Comparison of ENCODE assay signal across 1 cellular context in the genomic region with DNA sequence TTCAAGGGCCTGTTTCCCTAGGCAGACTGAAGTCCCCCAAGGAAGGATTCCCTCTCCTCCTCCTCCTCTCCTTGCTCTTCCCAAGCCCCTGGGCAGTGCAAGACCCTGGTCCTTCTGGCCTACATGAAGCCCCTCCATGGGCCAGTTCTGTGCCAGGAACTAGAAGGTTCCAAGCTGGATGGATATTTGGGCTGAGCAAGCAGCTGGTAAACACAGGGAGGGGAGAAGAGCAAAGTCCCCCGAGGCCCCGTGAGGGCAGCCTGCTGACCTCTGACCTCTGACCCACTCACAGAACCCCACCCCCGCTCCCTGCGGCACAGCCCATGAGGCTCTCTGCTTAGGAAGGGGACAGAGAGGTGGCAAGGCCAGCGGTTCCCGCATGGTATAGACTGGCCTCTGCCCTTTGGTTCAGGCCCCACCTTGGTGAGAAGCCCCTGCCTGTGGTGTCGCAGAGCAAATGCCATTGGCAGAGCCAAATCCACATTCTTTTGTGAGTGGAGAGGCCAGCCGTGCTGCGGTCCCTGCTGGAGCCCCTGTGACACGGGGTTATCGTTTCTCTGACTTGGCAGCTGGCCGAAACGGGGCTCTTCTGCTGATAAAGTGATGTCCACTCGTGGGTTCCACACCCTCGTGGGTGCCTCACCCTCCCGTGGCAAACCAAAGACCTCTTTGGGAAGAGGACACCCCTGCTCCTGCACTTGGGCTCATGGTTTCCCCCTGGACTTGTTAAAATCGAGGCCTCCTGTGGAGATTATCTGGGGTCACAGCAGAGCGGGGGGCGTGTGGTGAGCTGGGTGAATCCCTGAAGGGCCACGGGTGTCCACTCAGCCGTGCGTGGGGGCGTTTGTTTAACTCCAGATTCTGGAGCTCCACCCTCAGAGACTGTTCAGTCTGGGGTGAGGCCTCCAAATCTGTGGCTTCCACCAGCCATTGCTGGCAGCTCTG.
A peak's percentile ranks its signal among the peaks of the same experiment; 100 is the strongest.
TF ChIP-seq lines count a peak whose summit lies in the region.

No MANE protein-coding gene starts in this region.

TF ChIP-seq in HepG2, 621 proteins besides CTCF, POLR2A, EP300 and RAD21 (continued from another document and continues in another):
- TF ChIP-seq, protein P1, sequence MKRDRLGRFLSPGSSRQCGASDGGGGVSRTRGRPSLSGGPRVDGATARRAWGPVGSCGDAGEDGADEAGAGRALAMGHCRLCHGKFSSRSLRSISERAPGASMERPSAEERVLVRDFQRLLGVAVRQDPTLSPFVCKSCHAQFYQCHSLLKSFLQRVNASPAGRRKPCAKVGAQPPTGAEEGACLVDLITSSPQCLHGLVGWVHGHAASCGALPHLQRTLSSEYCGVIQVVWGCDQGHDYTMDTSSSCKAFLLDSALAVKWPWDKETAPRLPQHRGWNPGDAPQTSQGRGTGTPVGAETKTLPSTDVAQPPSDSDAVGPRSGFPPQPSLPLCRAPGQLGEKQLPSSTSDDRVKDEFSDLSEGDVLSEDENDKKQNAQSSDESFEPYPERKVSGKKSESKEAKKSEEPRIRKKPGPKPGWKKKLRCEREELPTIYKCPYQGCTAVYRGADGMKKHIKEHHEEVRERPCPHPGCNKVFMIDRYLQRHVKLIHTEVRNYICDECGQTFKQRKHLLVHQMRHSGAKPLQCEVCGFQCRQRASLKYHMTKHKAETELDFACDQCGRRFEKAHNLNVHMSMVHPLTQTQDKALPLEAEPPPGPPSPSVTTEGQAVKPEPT (CRISPR knock-in tag; IDR thresholded peaks at IDR 0.05; ENCODE audit: low read depth) = no peak; the same call in 1 of the 2 replicates
- TF ChIP-seq SP4 (CRISPR knock-in tag; IDR thresholded peaks at IDR 0.05) (0 out of 2 replicates have a peak, but pooled peaks have one; percentile 45), SNAPC2 (CRISPR knock-in tag; IDR thresholded peaks at IDR 0.05) (no peak), GABPA (IDR thresholded peaks at IDR 0.05; ENCODE audit: low read depth, low read length) (no peak), GABPA (CRISPR knock-in tag; IDR thresholded peaks at IDR 0.05; ENCODE audit: low read depth) (no peak), PCBP2 (optimal IDR thresholded peaks at IDR 0.05; ENCODE audit: low read depth, low read length, poor library complexity, severe bottlenecking) (no peak), MEF2D (CRISPR knock-in tag; IDR thresholded peaks at IDR 0.05) (no peak), ISX (CRISPR knock-in tag; conservative IDR thresholded peaks at IDR 0.05) (no peak), ZNF816 (CRISPR knock-in tag; IDR thresholded peaks at IDR 0.05; ENCODE audit: borderline replicate concordance) (no peak), HNF4G (IDR thresholded peaks at IDR 0.05; ENCODE audit: borderline replicate concordance, low read depth, low read length) (peak; percentile 91), HNF4G (CRISPR knock-in tag; IDR thresholded peaks at IDR 0.05; ENCODE audit: borderline replicate concordance, low read depth) (peak; percentile 78), CHD4 (IDR thresholded peaks at IDR 0.05; ENCODE audit: borderline replicate concordance, low read length) (no peak), HES4 (CRISPR knock-in tag; IDR thresholded peaks at IDR 0.05; ENCODE audit: borderline replicate concordance) (no peak), JUN (CRISPR knock-in tag; IDR thresholded peaks at IDR 0.05) (no peak), YY1 (IDR thresholded peaks at IDR 0.05; ENCODE audit: insufficient read depth, insufficient replicate concordance, low read depth, low read length) (no peak), NR2F1 (CRISPR knock-in tag; IDR thresholded peaks at IDR 0.05) (peak; percentile 97 to 99), FIP1L1 (IDR thresholded peaks at IDR 0.05; ENCODE audit: borderline replicate concordance, insufficient read depth, low read depth, low read length) (no peak), SETDB1 (CRISPR knock-in tag; IDR thresholded peaks at IDR 0.05; ENCODE audit: borderline replicate concordance) (peak; percentile 66; the same call in 1 of the 2 replicates), SKI (IDR thresholded peaks at IDR 0.05; ENCODE audit: partially characterized antibody) (no peak), HOXA5 (CRISPR knock-in tag; IDR thresholded peaks at IDR 0.05) (no peak), MTA3 (CRISPR knock-in tag; IDR thresholded peaks at IDR 0.05) (no peak), ZBTB7A (CRISPR knock-in tag; IDR thresholded peaks at IDR 0.05) (peak; percentile 82; the same call in 1 of the 2 replicates), PPARG (CRISPR knock-in tag; conservative IDR thresholded peaks at IDR 0.05) (peak; percentile 79), HNRNPL (IDR thresholded peaks at IDR 0.05; ENCODE audit: low read depth, low read length) (peak; percentile 71; the same call in 1 of the 2 replicates), TBX3 (IDR thresholded peaks at IDR 0.05; ENCODE audit: borderline replicate concordance) (no peak), ATAD3A (CRISPR knock-in tag; IDR thresholded peaks at IDR 0.05) (no peak), SIX1 (CRISPR knock-in tag; IDR thresholded peaks at IDR 0.05; ENCODE audit: borderline replicate concordance) (no peak), NFIB (CRISPR knock-in tag; IDR thresholded peaks at IDR 0.05; ENCODE audit: borderline replicate concordance) (0 out of 2 replicates have a peak, but pooled peaks have one; percentile 49), ZNF564 (CRISPR knock-in tag; IDR thresholded peaks at IDR 0.05) (peak; percentile 70; the same call in 1 of the 2 replicates), ZFYVE20 (CRISPR knock-in tag; IDR thresholded peaks at IDR 0.05; ENCODE audit: borderline replicate concordance, low read depth) (no peak), ZNF557 (CRISPR knock-in tag; IDR thresholded peaks at IDR 0.05) (no peak), IRF2 (CRISPR knock-in tag; IDR thresholded peaks at IDR 0.05) (no peak), RFXAP (CRISPR knock-in tag; IDR thresholded peaks at IDR 0.05; ENCODE audit: borderline replicate concordance) (no peak), ZNF737 (CRISPR knock-in tag; IDR thresholded peaks at IDR 0.05; ENCODE audit: borderline replicate concordance) (no peak), FLYWCH1 (CRISPR knock-in tag; IDR thresholded peaks at IDR 0.05) (no peak), ZNF781 (CRISPR knock-in tag; IDR thresholded peaks at IDR 0.05; ENCODE audit: borderline replicate concordance, not compliant biosample characterization) (peak; percentile 71), ZNF326 (CRISPR knock-in tag; IDR thresholded peaks at IDR 0.05; ENCODE audit: borderline replicate concordance) (no peak), GATAD2A (CRISPR knock-in tag; IDR thresholded peaks at IDR 0.05) (peak; percentile 46; the same call in 1 of the 2 replicates), ZNF501 (CRISPR knock-in tag; IDR thresholded peaks at IDR 0.05) (peak; percentile 65), RCOR2 (CRISPR knock-in tag; IDR thresholded peaks at IDR 0.05) (no peak), ZNF567 (CRISPR knock-in tag; IDR thresholded peaks at IDR 0.05; ENCODE audit: borderline replicate concordance) (no peak), ZNF562 (CRISPR knock-in tag; IDR thresholded peaks at IDR 0.05; ENCODE audit: borderline replicate concordance) (no peak), PRMT3 (CRISPR knock-in tag; IDR thresholded peaks at IDR 0.05; ENCODE audit: borderline replicate concordance, low read depth) (no peak), ZNF12 (CRISPR knock-in tag; IDR thresholded peaks at IDR 0.05) (no peak)
- TF ChIP-seq, protein P2, sequence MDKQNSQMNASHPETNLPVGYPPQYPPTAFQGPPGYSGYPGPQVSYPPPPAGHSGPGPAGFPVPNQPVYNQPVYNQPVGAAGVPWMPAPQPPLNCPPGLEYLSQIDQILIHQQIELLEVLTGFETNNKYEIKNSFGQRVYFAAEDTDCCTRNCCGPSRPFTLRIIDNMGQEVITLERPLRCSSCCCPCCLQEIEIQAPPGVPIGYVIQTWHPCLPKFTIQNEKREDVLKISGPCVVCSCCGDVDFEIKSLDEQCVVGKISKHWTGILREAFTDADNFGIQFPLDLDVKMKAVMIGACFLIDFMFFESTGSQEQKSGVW (CRISPR knock-in tag; IDR thresholded peaks at IDR 0.05; ENCODE audit: borderline replicate concordance) = no peak
- TF ChIP-seq, protein P3, sequence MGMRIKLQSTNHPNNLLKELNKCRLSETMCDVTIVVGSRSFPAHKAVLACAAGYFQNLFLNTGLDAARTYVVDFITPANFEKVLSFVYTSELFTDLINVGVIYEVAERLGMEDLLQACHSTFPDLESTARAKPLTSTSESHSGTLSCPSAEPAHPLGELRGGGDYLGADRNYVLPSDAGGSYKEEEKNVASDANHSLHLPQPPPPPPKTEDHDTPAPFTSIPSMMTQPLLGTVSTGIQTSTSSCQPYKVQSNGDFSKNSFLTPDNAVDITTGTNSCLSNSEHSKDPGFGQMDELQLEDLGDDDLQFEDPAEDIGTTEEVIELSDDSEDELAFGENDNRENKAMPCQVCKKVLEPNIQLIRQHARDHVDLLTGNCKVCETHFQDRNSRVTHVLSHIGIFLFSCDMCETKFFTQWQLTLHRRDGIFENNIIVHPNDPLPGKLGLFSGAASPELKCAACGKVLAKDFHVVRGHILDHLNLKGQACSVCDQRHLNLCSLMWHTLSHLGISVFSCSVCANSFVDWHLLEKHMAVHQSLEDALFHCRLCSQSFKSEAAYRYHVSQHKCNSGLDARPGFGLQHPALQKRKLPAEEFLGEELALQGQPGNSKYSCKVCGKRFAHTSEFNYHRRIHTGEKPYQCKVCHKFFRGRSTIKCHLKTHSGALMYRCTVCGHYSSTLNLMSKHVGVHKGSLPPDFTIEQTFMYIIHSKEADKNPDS (CRISPR knock-in tag; IDR thresholded peaks at IDR 0.05) = no peak
- TF ChIP-seq, protein P4, sequence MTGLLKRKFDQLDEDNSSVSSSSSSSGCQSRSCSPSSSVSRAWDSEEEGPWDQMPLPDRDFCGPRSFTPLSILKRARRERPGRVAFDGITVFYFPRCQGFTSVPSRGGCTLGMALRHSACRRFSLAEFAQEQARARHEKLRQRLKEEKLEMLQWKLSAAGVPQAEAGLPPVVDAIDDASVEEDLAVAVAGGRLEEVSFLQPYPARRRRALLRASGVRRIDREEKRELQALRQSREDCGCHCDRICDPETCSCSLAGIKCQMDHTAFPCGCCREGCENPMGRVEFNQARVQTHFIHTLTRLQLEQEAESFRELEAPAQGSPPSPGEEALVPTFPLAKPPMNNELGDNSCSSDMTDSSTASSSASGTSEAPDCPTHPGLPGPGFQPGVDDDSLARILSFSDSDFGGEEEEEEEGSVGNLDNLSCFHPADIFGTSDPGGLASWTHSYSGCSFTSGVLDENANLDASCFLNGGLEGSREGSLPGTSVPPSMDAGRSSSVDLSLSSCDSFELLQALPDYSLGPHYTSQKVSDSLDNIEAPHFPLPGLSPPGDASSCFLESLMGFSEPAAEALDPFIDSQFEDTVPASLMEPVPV (CRISPR knock-in tag; IDR thresholded peaks at IDR 0.05) = peak; percentile 2; the same call in 1 of the 2 replicates
- TF ChIP-seq, protein P5, sequence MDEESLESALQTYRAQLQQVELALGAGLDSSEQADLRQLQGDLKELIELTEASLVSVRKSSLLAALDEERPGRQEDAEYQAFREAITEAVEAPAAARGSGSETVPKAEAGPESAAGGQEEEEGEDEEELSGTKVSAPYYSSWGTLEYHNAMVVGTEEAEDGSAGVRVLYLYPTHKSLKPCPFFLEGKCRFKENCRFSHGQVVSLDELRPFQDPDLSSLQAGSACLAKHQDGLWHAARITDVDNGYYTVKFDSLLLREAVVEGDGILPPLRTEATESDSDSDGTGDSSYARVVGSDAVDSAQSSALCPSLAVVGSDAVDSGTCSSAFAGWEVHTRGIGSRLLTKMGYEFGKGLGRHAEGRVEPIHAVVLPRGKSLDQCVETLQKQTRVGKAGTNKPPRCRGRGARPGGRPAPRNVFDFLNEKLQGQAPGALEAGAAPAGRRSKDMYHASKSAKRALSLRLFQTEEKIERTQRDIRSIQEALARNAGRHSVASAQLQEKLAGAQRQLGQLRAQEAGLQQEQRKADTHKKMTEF (CRISPR knock-in tag; IDR thresholded peaks at IDR 0.05) = no peak
- TF ChIP-seq, protein P6, sequence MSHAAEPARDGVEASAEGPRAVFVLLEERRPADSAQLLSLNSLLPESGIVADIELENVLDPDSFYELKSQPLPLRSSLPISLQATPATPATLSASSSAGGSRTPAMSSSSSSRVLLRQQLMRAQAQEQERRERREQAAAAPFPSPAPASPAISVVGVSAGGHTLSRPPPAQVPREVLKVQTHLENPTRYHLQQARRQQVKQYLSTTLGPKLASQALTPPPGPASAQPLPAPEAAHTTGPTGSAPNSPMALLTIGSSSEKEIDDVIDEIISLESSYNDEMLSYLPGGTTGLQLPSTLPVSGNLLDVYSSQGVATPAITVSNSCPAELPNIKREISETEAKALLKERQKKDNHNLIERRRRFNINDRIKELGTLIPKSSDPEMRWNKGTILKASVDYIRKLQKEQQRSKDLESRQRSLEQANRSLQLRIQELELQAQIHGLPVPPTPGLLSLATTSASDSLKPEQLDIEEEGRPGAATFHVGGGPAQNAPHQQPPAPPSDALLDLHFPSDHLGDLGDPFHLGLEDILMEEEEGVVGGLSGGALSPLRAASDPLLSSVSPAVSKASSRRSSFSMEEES (CRISPR knock-in tag; IDR thresholded peaks at IDR 0.05) = no peak
- TF ChIP-seq, protein P7, sequence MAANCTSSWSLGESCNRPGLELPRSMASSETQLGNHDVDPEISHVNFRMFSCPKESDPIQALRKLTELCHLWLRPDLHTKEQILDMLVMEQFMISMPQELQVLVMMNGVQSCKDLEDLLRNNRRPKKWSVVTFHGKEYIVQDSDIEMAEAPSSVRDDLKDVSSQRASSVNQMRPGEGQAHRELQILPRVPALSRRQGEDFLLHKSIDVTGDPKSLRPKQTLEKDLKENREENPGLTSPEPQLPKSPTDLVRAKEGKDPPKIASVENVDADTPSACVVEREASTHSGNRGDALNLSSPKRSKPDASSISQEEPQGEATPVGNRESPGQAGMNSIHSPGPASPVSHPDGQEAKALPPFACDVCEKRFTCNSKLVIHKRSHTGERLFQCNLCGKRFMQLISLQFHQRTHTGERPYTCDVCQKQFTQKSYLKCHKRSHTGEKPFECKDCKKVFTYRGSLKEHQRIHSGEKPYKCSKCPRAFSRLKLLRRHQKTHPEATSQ (CRISPR knock-in tag; IDR thresholded peaks at IDR 0.05; ENCODE audit: borderline replicate concordance) = no peak
- TF ChIP-seq, protein P8, sequence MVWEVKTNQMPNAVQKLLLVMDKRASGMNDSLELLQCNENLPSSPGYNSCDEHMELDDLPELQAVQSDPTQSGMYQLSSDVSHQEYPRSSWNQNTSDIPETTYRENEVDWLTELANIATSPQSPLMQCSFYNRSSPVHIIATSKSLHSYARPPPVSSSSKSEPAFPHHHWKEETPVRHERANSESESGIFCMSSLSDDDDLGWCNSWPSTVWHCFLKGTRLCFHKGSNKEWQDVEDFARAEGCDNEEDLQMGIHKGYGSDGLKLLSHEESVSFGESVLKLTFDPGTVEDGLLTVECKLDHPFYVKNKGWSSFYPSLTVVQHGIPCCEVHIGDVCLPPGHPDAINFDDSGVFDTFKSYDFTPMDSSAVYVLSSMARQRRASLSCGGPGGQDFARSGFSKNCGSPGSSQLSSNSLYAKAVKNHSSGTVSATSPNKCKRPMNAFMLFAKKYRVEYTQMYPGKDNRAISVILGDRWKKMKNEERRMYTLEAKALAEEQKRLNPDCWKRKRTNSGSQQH (CRISPR knock-in tag; IDR thresholded peaks at IDR 0.05; ENCODE audit: low read depth) = no peak
- TF ChIP-seq, protein P9, sequence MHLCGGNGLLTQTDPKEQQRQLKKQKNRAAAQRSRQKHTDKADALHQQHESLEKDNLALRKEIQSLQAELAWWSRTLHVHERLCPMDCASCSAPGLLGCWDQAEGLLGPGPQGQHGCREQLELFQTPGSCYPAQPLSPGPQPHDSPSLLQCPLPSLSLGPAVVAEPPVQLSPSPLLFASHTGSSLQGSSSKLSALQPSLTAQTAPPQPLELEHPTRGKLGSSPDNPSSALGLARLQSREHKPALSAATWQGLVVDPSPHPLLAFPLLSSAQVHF (CRISPR knock-in tag; IDR thresholded peaks at IDR 0.05) = 0 out of 2 replicates have a peak, but pooled peaks have one; percentile 27
- TF ChIP-seq, protein P10, sequence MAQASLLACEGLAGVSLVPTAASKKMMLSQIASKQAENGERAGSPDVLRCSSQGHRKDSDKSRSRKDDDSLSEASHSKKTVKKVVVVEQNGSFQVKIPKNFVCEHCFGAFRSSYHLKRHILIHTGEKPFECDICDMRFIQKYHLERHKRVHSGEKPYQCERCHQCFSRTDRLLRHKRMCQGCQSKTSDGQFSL (CRISPR knock-in tag; IDR thresholded peaks at IDR 0.05) = no peak
